ENCODE assay signal across 17 cellular contexts in genomic region chr7:104124893-104125292, GRCh38.
A peak's percentile ranks its signal among the peaks of the same experiment; 100 is the strongest.
DNase-seq lines count a peak whose midpoint lies in the region; ATAC-seq and TF ChIP-seq lines count a peak whose summit lies in the region.
"Had no signal": no experiment of that assay in that cellular context is flagged by ENCODE, and none has a peak within 500 bp of the region (broad histone marks: within the 10 kb centered on the region; RNA-seq: fewer than 3 reads in every experiment).

No MANE protein-coding gene starts in this region.

- peaks cover 13% of the 10 kb centered on the region; the same call in 1 of the 2 replicates for H3K36me3 Mint-ChIP-seq in WTC11
- peaks cover 25% of the 10 kb centered on the region for H3K36me3 Mint-ChIP-seq in effector memory CD8-positive, alpha-beta T cell (ENCODE audit: insufficient read depth)

- H3K4me3 Mint-ChIP-seq in WTC11: no peak overlapping the region
- no peak overlapping the region for H3K4me3 Mint-ChIP-seq in effector memory CD8-positive, alpha-beta T cell
- H3K4me3 Mint-ChIP-seq: CD4-positive, alpha-beta T cell; GM23338 had no signal

- no peak overlapping the region for H3K4me3 ChIP-seq in BE2C (ENCODE audit: low read depth, low read length)
- H3K4me3 ChIP-seq: BLaER1 treated with 17β-estradiol and CSF1 and Interleukin-3, amounts not matched to agents 10 nM and 100 nM; GM23338; K562 had no signal

- POLR2A ChIA-PET in WTC11 (lab: Charles Lee): no interaction called here

- CTCF ChIA-PET in WTC11 (lab: Charles Lee): no interaction called here

- peaks cover 16% of the 10 kb centered on the region for H3K4me1 Mint-ChIP-seq in WTC11
- no peaks in the 10 kb centered on the region for H3K4me1 Mint-ChIP-seq in effector memory CD8-positive, alpha-beta T cell (ENCODE audit: low read depth in 2 of 2)

- no peaks in the 10 kb centered on the region; the same call in 1 of the 2 replicates for H3K36me3 ChIP-seq in BE2C

- peaks cover 3% of the 10 kb centered on the region; the same call in 1 of the 2 replicates for H3K9me3 Mint-ChIP-seq in WTC11
- peaks cover 0 to 7% of the 10 kb centered on the region in 2 donors for H3K9me3 Mint-ChIP-seq in effector memory CD8-positive, alpha-beta T cell
- H3K9me3 Mint-ChIP-seq: GM23338 had no signal

- H3K27ac Mint-ChIP-seq in WTC11: no peak overlapping the region
- H3K27ac Mint-ChIP-seq in effector memory CD8-positive, alpha-beta T cell: no peak overlapping the region
- H3K27ac Mint-ChIP-seq: CD4-positive, alpha-beta T cell; GM23338 had no signal

- no peak for TF ChIP-seq CTCF in BE2C (IDR thresholded peaks at IDR 0.05; ENCODE audit: low read depth, low read length)
- no peak for TF ChIP-seq CTCF in WTC11 (IDR thresholded peaks at IDR 0.05)

- DNase-seq in BE2C (peak; percentile 31), EH (ENCODE audit: low read depth) (peak; percentile 6), NCI-H82 (lab: John Stamatoyannopoulos, UW) (peak; percentile 79), WTC11 (ENCODE audit: low spot score) (no peak), cerebellar nuclear complex (lab: John Stamatoyannopoulos, UW) (no peak), HuH-7.5 (ENCODE audit: low spot score) (no peak)
- DNase-seq in effector memory CD8-positive, alpha-beta T cell: no peak
- DNase-seq: 8988T; CD4-positive, alpha-beta T cell; DMS53; DND-41; HCEC 1CT; IMR-90 had no signal

- peaks cover 14% of the 10 kb centered on the region for H3K4me1 ChIP-seq in BE2C
- H3K4me1 ChIP-seq: BLaER1 treated with 17β-estradiol and CSF1 and Interleukin-3, amounts not matched to agents 10 nM and 100 nM had no signal

- H3K27me3 Mint-ChIP-seq in WTC11 (ENCODE audit: low read depth): no peaks in the 10 kb centered on the region
- H3K27me3 Mint-ChIP-seq in effector memory CD8-positive, alpha-beta T cell: no peaks in the 10 kb centered on the region
- H3K27me3 Mint-ChIP-seq: CD4-positive, alpha-beta T cell had no signal

- ATAC-seq in SK-N-SH treated with all-trans-retinoic acid at 6 μM for 48 hours: no peak
- ATAC-seq in WTC11: no peak
- no peak for ATAC-seq in effector memory CD8-positive, alpha-beta T cell (replicated peaks)
- ATAC-seq: GM23338, K562 had no signal

- no peaks in the 10 kb centered on the region for H3K27me3 ChIP-seq in BE2C
- H3K27me3 ChIP-seq: BLaER1 treated with 17β-estradiol and CSF1 and Interleukin-3, amounts not matched to agents 10 nM and 100 nM had no signal

- no peaks in the 10 kb centered on the region for H3K9me3 ChIP-seq in BE2C

TF ChIP-seq in SK-N-SH treated with all-trans-retinoic acid at 6 μM for 48 hours, 23 proteins besides CTCF, POLR2A, EP300 and RAD21 (continues in another document):
- peak; percentile 97 for TF ChIP-seq TCF4 (CRISPR knock-in tag; IDR thresholded peaks at IDR 0.05; ENCODE audit: borderline replicate concordance)
- peak; percentile 98 for TF ChIP-seq CSRNP3 (CRISPR knock-in tag; IDR thresholded peaks at IDR 0.05)
- TF ChIP-seq ZC3H10 (CRISPR knock-in tag; IDR thresholded peaks at IDR 0.05): peak; percentile 98
- TF ChIP-seq PATZ1 (CRISPR knock-in tag; IDR thresholded peaks at IDR 0.05; ENCODE audit: borderline replicate concordance): peak; percentile 91; the same call in 1 of the 2 replicates
- TF ChIP-seq RARB (CRISPR knock-in tag; IDR thresholded peaks at IDR 0.05): no peak
- no peak for TF ChIP-seq ZFP3 (CRISPR knock-in tag; IDR thresholded peaks at IDR 0.05)

TF ChIP-seq in WTC11, 78 proteins besides CTCF, POLR2A, EP300 and RAD21:
- TF ChIP-seq E2F1 (CRISPR knock-in tag; IDR thresholded peaks at IDR 0.05): no peak
- TF ChIP-seq PRDM15 (CRISPR knock-in tag; IDR thresholded peaks at IDR 0.05): no peak
- no peak for TF ChIP-seq NFE2L1 (CRISPR knock-in tag; IDR thresholded peaks at IDR 0.05)

Comparison
In these comparisons a context has a peak if more than half of its experiments do, and no peak if none do; other contexts are left out.
1. DNase-seq: peak in BE2C (single experiment), EH (single experiment) and NCI-H82 (single experiment); none in WTC11 (single experiment), cerebellar nuclear complex (0 of 2), effector memory CD8-positive, alpha-beta T cell (0 of 3) and HuH-7.5 (single experiment).